In genomic region chr3:36792342-36792741, GRCh38 we compare ENCODE assay signal across 8 cellular contexts. TPM values are rescaled to one million over a fixed set of nuclear protein-coding genes. Genes with fewer than 3 reads are reported as not detected.
A peak's percentile ranks its signal among the peaks of the same experiment; 100 is the strongest.
DNase-seq lines count a peak whose midpoint lies in the region; ATAC-seq and TF ChIP-seq lines count a peak whose summit lies in the region.

No MANE protein-coding gene starts in this region.

- H3K4me3 ChIP-seq in AG04449 (ENCODE audit: low read depth, low read length) (no peak overlapping the region), GM12865 (ENCODE audit: low read depth, low read length) (no peak overlapping the region)

- POLR2A ChIA-PET in AG04449 (lab: Yijun Ruan, JAX): no interaction called here

- H3K4me3 Mint-ChIP-seq in activated naive CD8-positive, alpha-beta T cell treated with anti-CD3 and anti-CD28 coated beads, Interleukin-2, amount 50 U/mL, for 24 hours: no peak overlapping the region
- no peak overlapping the region for H3K4me3 Mint-ChIP-seq in neural crest cell

- peak; percentile 55 for ATAC-seq in activated naive CD8-positive, alpha-beta T cell treated with anti-CD3 and anti-CD28 coated beads, Interleukin-2, amount 50 U/mL, for 24 hours

- H3K27me3 Mint-ChIP-seq in activated naive CD8-positive, alpha-beta T cell treated with anti-CD3 and anti-CD28 coated beads, Interleukin-2, amount 50 U/mL, for 24 hours: peaks cover 2% of the 10 kb centered on the region
- peaks cover 13% of the 10 kb centered on the region for H3K27me3 Mint-ChIP-seq in neural crest cell (ENCODE audit: low read depth)

- no peak overlapping the region for H3K27ac Mint-ChIP-seq in activated naive CD8-positive, alpha-beta T cell treated with anti-CD3 and anti-CD28 coated beads, Interleukin-2, amount 50 U/mL, for 24 hours
- H3K27ac Mint-ChIP-seq in neural crest cell (ENCODE audit: unreplicated experiment): no peak overlapping the region

- TF ChIP-seq CTCF in AG04449 (IDR thresholded peaks at IDR 0.05; ENCODE audit: insufficient read depth, low read length, missing control alignments) (peak; percentile 57), GM12865 (IDR thresholded peaks at IDR 0.05; ENCODE audit: insufficient read depth, low read depth, low read length, missing control alignments) (peak; percentile 57), neural crest cell (conservative IDR thresholded peaks at IDR 0.05) (peak; percentile 58)

- no peaks in the 10 kb centered on the region for H3K4me1 Mint-ChIP-seq in activated naive CD8-positive, alpha-beta T cell treated with anti-CD3 and anti-CD28 coated beads, Interleukin-2, amount 50 U/mL, for 24 hours
- no peaks in the 10 kb centered on the region for H3K4me1 Mint-ChIP-seq in neural crest cell

- H3K9me3 Mint-ChIP-seq in activated naive CD8-positive, alpha-beta T cell treated with anti-CD3 and anti-CD28 coated beads, Interleukin-2, amount 50 U/mL, for 24 hours: no peaks in the 10 kb centered on the region
- no peaks in the 10 kb centered on the region for H3K9me3 Mint-ChIP-seq in neural crest cell

- DNase-seq in AG04449 (ENCODE audit: low read depth, low spot score): no peak
- DNase-seq in GM12865 (ENCODE audit: low read depth): peak; percentile 50
- DNase-seq in Kasumi-1 (lab: John Stamatoyannopoulos, UW): peak; percentile 33 to 51
- DNase-seq in activated naive CD8-positive, alpha-beta T cell treated with anti-CD3 and anti-CD28 coated beads, Interleukin-2, amount 50 U/mL, for 24 hours: peak; percentile 12
- peak; percentile 41 for DNase-seq in neural crest cell (ENCODE audit: low read depth, low spot score)
- DNase-seq in GOT3 (lab: John Stamatoyannopoulos, UW): no peak
- DNase-seq in NCI-H1694 treated with DMSO at 0.1 percent for 48 hours (lab: John Stamatoyannopoulos, UW): no peak
- DNase-seq in NK-92 (lab: John Stamatoyannopoulos, UW; ENCODE audit: unreplicated experiment): no peak

- CTCF ChIA-PET in AG04449 (lab: Yijun Ruan, JAX): interaction anchor here (0.7 to 2.6 kb wide), 7 partner anchors 16 to 241 kb away, joined by 3 to 24 read pairs (median 4); partner anchors contain the start of gene EPM2AIP1

- no peaks in the 10 kb centered on the region for H3K36me3 Mint-ChIP-seq in activated naive CD8-positive, alpha-beta T cell treated with anti-CD3 and anti-CD28 coated beads, Interleukin-2, amount 50 U/mL, for 24 hours (ENCODE audit: low read depth)
- H3K36me3 Mint-ChIP-seq in neural crest cell (ENCODE audit: low read depth): no peaks in the 10 kb centered on the region

RNA-seq across cellular contexts. Expression of gene DCLK3, which starts 28.0 kb away (rescaled TPM):
- total RNA-seq in neural crest cell: 0.07 and 0.09 TPM in 2 replicates

Comparison
In these comparisons a context has a peak if more than half of its experiments do, and no peak if none do; other contexts are left out.
1. DNase-seq: peak in GM12865 (single experiment), Kasumi-1 (2 of 2), activated naive CD8-positive, alpha-beta T cell treated with anti-CD3 and anti-CD28 coated beads, Interleukin-2, amount 50 U/mL, for 24 hours (single experiment) and neural crest cell (single experiment); none in AG04449 (single experiment), GOT3 (single experiment), NCI-H1694 treated with DMSO at 0.1 percent for 48 hours (single experiment) and NK-92 (single experiment).
2. Peak in every context shown above with its lines, with median percentiles within 50 percentile points of each other: CTCF ChIP-seq.